22 cellular contexts compared by ENCODE assay signal in the genomic region with DNA sequence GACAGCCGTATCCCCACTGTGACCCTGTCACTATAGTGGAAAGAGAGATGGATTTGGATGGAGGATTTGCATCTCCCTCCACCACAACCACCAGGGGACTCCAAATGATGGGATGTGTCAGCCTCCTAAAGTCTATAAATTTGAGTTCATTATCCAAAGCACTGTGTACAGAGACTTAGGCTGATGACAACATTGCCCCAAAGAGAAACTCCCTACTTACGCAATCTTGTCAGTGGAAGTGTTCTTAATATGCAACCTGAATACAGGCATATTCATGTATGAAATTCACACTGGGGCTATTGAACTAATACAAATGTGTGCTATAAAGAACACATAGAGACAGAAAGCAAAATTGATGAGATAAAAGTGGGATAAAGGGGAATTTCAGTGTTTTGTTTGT.
A peak's percentile ranks its signal among the peaks of the same experiment; 100 is the strongest.
DNase-seq lines count a peak whose midpoint lies in the region; TF ChIP-seq lines count a peak whose summit lies in the region.
"Had no signal": no experiment of that assay in that cellular context is flagged by ENCODE, and none has a peak within 500 bp of the region (broad histone marks: within the 10 kb centered on the region; RNA-seq: fewer than 3 reads in every experiment).

No MANE protein-coding gene starts in this region.

- POLR2A ChIA-PET in MCF 10A (lab: Yijun Ruan, JAX): no interaction called here

- H3K4me3 Mint-ChIP-seq in MCF 10A (ENCODE audit: unreplicated experiment): no peak overlapping the region
- H3K4me3 Mint-ChIP-seq in endodermal cell: no peak overlapping the region
- H3K4me3 Mint-ChIP-seq: CD8-positive, alpha-beta T cell; IgD-negative memory B cell; T-helper 1 cell treated with Interleukin-12 subunit alpha and Interleukin-12 subunit beta and Interleukin-4 antibody, amounts not matched to agents 30 μg/mL and 1 μg/mL, for 36 hours had no signal

- dilution Hi-C loops in mammary epithelial cell (cut with HindIII; ENCODE audit: low sequenced_read_pairs): no loop called here

- no peaks in the 10 kb centered on the region for H4K20me1 ChIP-seq in mammary epithelial cell (ENCODE audit: insufficient read depth, low read length)

- 32% methylated on average over 2 of the region's 2 CpGs for WGBS in mammary epithelial cell (ENCODE audit: low coverage, missing lambda C conversion rate)
- 100% methylated on average over 2 of the region's 2 CpGs for WGBS in endodermal cell (ENCODE audit: insufficient coverage in 1 of 2, insufficient read length in 1 of 2), 2 experiments

- intact Hi-C loops in MCF 10A (cut with micrococcal nuclease) (loop anchor here (1.0 kb wide), 1 partner anchor 376 kb away; no protein-coding TSS in a partner anchor), mammary epithelial cell (cut with micrococcal nuclease) (no loop called here)

- no peaks in the 10 kb centered on the region for H3K36me3 Mint-ChIP-seq in MCF 10A (ENCODE audit: insufficient read depth, unreplicated experiment)
- no peaks in the 10 kb centered on the region for H3K36me3 Mint-ChIP-seq in endodermal cell (ENCODE audit: low read depth)
- H3K36me3 Mint-ChIP-seq: CD8-positive, alpha-beta T cell; IgD-negative memory B cell had no signal

- peaks cover 14% of the 10 kb centered on the region for H3K4me1 Mint-ChIP-seq in MCF 10A (ENCODE audit: insufficient read depth, unreplicated experiment)
- H3K4me1 Mint-ChIP-seq in endodermal cell: peaks cover 17% of the 10 kb centered on the region
- H3K4me1 Mint-ChIP-seq: IgD-negative memory B cell had no signal

- H3K27ac ChIP-seq in mammary epithelial cell (ENCODE audit: insufficient read depth, low read depth, low read length): no peak overlapping the region
- no peak overlapping the region for H3K27ac ChIP-seq in endodermal cell (ENCODE audit: low read depth, low read length)
- H3K27ac ChIP-seq: A549, HL-60, SJSA1 had no signal

- H3K4me1 ChIP-seq in mammary epithelial cell (ENCODE audit: insufficient read depth, low read length) (no peaks in the 10 kb centered on the region), endodermal cell (ENCODE audit: control insufficient read depth, insufficient read depth, low read length) (no peaks in the 10 kb centered on the region)
- H3K4me1 ChIP-seq: A549, HAP-1, SJSA1 had no signal

- H3K9me3 ChIP-seq in mammary epithelial cell (replicated peaks; ENCODE audit: insufficient read depth, low read length) (peaks cover 19% of the 10 kb centered on the region), endodermal cell (ENCODE audit: control insufficient read depth, low read length) (no peaks in the 10 kb centered on the region)
- H3K9me3 ChIP-seq: HAP-1 had no signal

- no peak overlapping the region for H2AFZ ChIP-seq in mammary epithelial cell (ENCODE audit: low read depth, low read length)

- peak overlapping the region; percentile 9 for H3K27ac Mint-ChIP-seq in MCF 10A (ENCODE audit: low read depth, unreplicated experiment)
- no peak overlapping the region for H3K27ac Mint-ChIP-seq in endodermal cell
- H3K27ac Mint-ChIP-seq: CD8-positive, alpha-beta T cell; IgD-negative memory B cell; T-helper 1 cell treated with Interleukin-12 subunit alpha and Interleukin-12 subunit beta and Interleukin-4 antibody, amounts not matched to agents 30 μg/mL and 1 μg/mL, for 36 hours had no signal

- H3K36me3 ChIP-seq in mammary epithelial cell (ENCODE audit: insufficient read depth, low read length) (no peaks in the 10 kb centered on the region), endodermal cell (ENCODE audit: control insufficient read depth, insufficient read depth, low read length) (no peaks in the 10 kb centered on the region)
- H3K36me3 ChIP-seq: HAP-1, SJSA1 had no signal

- no peaks in the 10 kb centered on the region for H3K79me2 ChIP-seq in mammary epithelial cell (ENCODE audit: insufficient read depth, low read length)

- no peak overlapping the region for H3K4me2 ChIP-seq in mammary epithelial cell (ENCODE audit: insufficient read depth, low read depth, low read length)
- H3K4me2 ChIP-seq: A549 had no signal

- peak; percentile 72 for DNase-seq in MCF 10A (ENCODE audit: unreplicated experiment)
- DNase-seq in mammary epithelial cell: no peak
- DNase-seq in NOMO-1 treated with DMSO at 0.1 percent for 48 hours (lab: John Stamatoyannopoulos, UW; ENCODE audit: unreplicated experiment): peak; percentile 44
- DNase-seq in endodermal cell: no peak
- DNase-seq in effector CD8-positive, alpha-beta T cell (lab: John Stamatoyannopoulos, UW): no peak
- DNase-seq in NCI-H1694 treated with DMSO at 0.1 percent for 48 hours (lab: John Stamatoyannopoulos, UW): no peak
- no peak for DNase-seq in mesenteric fat pad (ENCODE audit: low spot score)
- DNase-seq in GDM1 (lab: John Stamatoyannopoulos, UW): no peak
- DNase-seq: Calu3; CD8-positive, alpha-beta T cell; Kasumi-1; MM.1S; NCI-H1417 treated with DMSO at 0.1 percent for 48 hours; NCI-H1930; NCI-H446; NCI-H82 had no signal

- CTCF ChIA-PET in MCF 10A (lab: Yijun Ruan, JAX) (no interaction called here), mammary epithelial cell (lab: Charles Lee; ENCODE audit: low non-redundant PET) (no interaction called here)

- H3K9ac ChIP-seq in mammary epithelial cell (ENCODE audit: insufficient read depth, low read length) (no peak overlapping the region), endodermal cell (ENCODE audit: extremely low read depth, low read length, poor library complexity, severe bottlenecking) (no peak overlapping the region)

- H3K9me3 Mint-ChIP-seq in MCF 10A (ENCODE audit: unreplicated experiment) (peaks cover 20% of the 10 kb centered on the region), endodermal cell (no peaks in the 10 kb centered on the region)

- in situ Hi-C loops in mammary epithelial cell (cut with MboI; ENCODE audit: low sequenced_read_pairs in 2 of 2): no loop called here

- no peak for TF ChIP-seq CTCF in MCF 10A (IDR thresholded peaks at IDR 0.05; ENCODE audit: unreplicated experiment)
- no peak for TF ChIP-seq CTCF in mammary epithelial cell (conservative IDR thresholded peaks at IDR 0.05 in 1 of 2, IDR thresholded peaks at IDR 0.05 in 1 of 2; ENCODE audit: extremely low read depth in 1 of 2, insufficient read depth in 1 of 2, low read depth in 1 of 2, low read length in 2 of 2)
- TF ChIP-seq CTCF in endodermal cell (conservative IDR thresholded peaks at IDR 0.05): peak; percentile 19

- H3K27me3 Mint-ChIP-seq in MCF 10A (ENCODE audit: insufficient read depth, unreplicated experiment): no peaks in the 10 kb centered on the region
- no peaks in the 10 kb centered on the region for H3K27me3 Mint-ChIP-seq in endodermal cell (ENCODE audit: insufficient read depth)
- H3K27me3 Mint-ChIP-seq: IgD-negative memory B cell had no signal

- BruUV-seq in MCF 10A (replicated peaks; lab: Mats Ljungman, UMichigan) (no TSS peak), mammary epithelial cell (replicated peaks; lab: Mats Ljungman, UMichigan) (no TSS peak)

- H3K4me3 ChIP-seq in mammary epithelial cell (replicated peaks in 1 of 3; ENCODE audit: insufficient read depth in 1 of 3, low read depth in 2 of 3, low read length in 3 of 3) (no peak overlapping the region), endodermal cell (ENCODE audit: low read length) (no peak overlapping the region)
- H3K4me3 ChIP-seq: A549, HAP-1, SJSA1 had no signal

- H3K27me3 ChIP-seq in mammary epithelial cell (ENCODE audit: insufficient read depth, low read length) (no peaks in the 10 kb centered on the region), endodermal cell (ENCODE audit: control insufficient read depth, insufficient read depth, low read length, poor library complexity, severe bottlenecking) (no peaks in the 10 kb centered on the region)
- H3K27me3 ChIP-seq: SJSA1 had no signal

Comparison
In these comparisons a context has a peak if more than half of its experiments do, and no peak if none do; other contexts are left out.
1. DNase-seq: peak in MCF 10A (single experiment) and NOMO-1 treated with DMSO at 0.1 percent for 48 hours (single experiment); none in mammary epithelial cell (single experiment), endodermal cell (single experiment), effector CD8-positive, alpha-beta T cell (single experiment), NCI-H1694 treated with DMSO at 0.1 percent for 48 hours (single experiment), mesenteric fat pad (single experiment) and GDM1 (single experiment).